ENCODE assay signal across 8 cellular contexts in genomic region chr22:37086184-37086583, GRCh38. TPM values are rescaled to one million over a fixed set of nuclear protein-coding genes. Genes with fewer than 3 reads are reported as not detected.
"Had no signal": no experiment of that assay in that cellular context is flagged by ENCODE, and none has a peak within 500 bp of the region (broad histone marks: within the 10 kb centered on the region; RNA-seq: fewer than 3 reads in every experiment).

No MANE protein-coding gene starts in this region.

- DNase-seq: GM23248, GOT3, H7, HFFc6 had no signal

- H3K36me3 Mint-ChIP-seq: IgD-negative memory B cell had no signal

- H3K4me3 Mint-ChIP-seq: HFFc6, IgD-negative memory B cell had no signal

- H3K9me3 Mint-ChIP-seq: HFFc6, IgD-negative memory B cell had no signal

- ATAC-seq: HCT116, HepG2 had no signal

- H3K27ac Mint-ChIP-seq: HFFc6, IgD-negative memory B cell had no signal

RNA-seq across cellular contexts. Expression of gene TMPRSS6, which starts 23.3 kb away (rescaled TPM):
- total RNA-seq: GM23248, H4, H7, HFFc6 had no signal
